In the genomic region with DNA sequence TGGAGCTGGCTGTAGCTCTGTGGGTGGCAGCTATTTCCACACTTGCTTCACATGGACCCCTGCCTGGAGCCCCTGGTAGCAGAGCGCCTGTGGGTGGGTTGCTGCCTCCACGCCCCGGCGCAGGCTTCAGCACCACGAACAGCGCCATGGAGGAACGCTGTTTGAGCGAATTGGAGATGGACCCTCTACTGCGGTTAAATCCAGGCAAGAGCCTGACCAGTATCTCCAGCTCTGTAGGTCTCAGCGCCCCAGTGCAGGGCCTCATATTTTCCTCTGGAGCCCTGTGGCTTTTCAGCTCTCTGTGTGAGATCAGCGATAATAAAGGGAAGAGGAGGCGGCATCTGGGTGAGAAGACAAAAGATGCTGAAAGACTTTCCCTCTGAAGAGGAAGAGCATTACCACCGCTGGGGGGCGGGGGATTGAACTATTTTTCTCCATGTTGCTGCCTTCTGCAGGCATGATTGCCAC, we compare ENCODE assay signal across 11 cellular contexts. TPM values are rescaled to one million over a fixed set of nuclear protein-coding genes. Genes with fewer than 3 reads are reported as not detected.
DNase-seq lines count a peak whose midpoint lies in the region; ATAC-seq and TF ChIP-seq lines count a peak whose summit lies in the region.
"Had no signal": no experiment of that assay in that cellular context is flagged by ENCODE, and none has a peak within 500 bp of the region (broad histone marks: within the 10 kb centered on the region; RNA-seq: fewer than 3 reads in every experiment).

No MANE protein-coding gene starts in this region.

- ATAC-seq in Right ventricle myocardium superior (ENCODE audit: poor library complexity) (peak; percentile 29), left ventricle myocardium superior (no peak)

- no peaks in the 10 kb centered on the region for H3K9me3 Mint-ChIP-seq in type B pancreatic cell

- H3K9me3 ChIP-seq in effector memory CD4-positive, alpha-beta T cell (ENCODE audit: control insufficient read depth, low read length) = no peaks in the 10 kb centered on the region
- H3K9me3 ChIP-seq: thyroid gland had no signal

- H3K36me3 ChIP-seq in effector memory CD4-positive, alpha-beta T cell (ENCODE audit: control insufficient read depth, insufficient read depth, low read length) = no peaks in the 10 kb centered on the region
- H3K36me3 ChIP-seq: thyroid gland had no signal

- TF ChIP-seq CTCF in foreskin fibroblast (IDR thresholded peaks at IDR 0.05; ENCODE audit: low read depth, low read length) (no peak), type B pancreatic cell (conservative IDR thresholded peaks at IDR 0.05) (peak; percentile 62)

- H3K27ac ChIP-seq in effector memory CD4-positive, alpha-beta T cell (ENCODE audit: insufficient read depth, low read length, poor library complexity, severe bottlenecking) = no peak overlapping the region
- H3K27ac ChIP-seq: thyroid gland had no signal

- no peaks in the 10 kb centered on the region for H3K4me1 ChIP-seq in effector memory CD4-positive, alpha-beta T cell (ENCODE audit: control insufficient read depth, insufficient read depth, low read length, poor library complexity, severe bottlenecking)
- H3K4me1 ChIP-seq: thyroid gland had no signal

- H3K36me3 Mint-ChIP-seq in type B pancreatic cell = no peaks in the 10 kb centered on the region

- H3K27ac Mint-ChIP-seq in type B pancreatic cell = no peak overlapping the region

- DNase-seq in Right ventricle myocardium superior (no peak), left ventricle myocardium superior (no peak), RPMI8226 (peak; percentile 30), foreskin fibroblast (peak; percentile 20 to 57), type B pancreatic cell (ENCODE audit: extremely low spot score, unreplicated experiment) (peak; percentile 83), DMS153 treated with DMSO at 0.1 percent for 48 hours (lab: John Stamatoyannopoulos, UW; ENCODE audit: unreplicated experiment) (no peak), D341Med (ENCODE audit: low spot score) (no peak)
- DNase-seq in effector memory CD4-positive, alpha-beta T cell = no peak
- DNase-seq: kidney glomerular epithelial cell, NCI-H82 had no signal

- H3K4me3 Mint-ChIP-seq in type B pancreatic cell = no peak overlapping the region

- peaks cover 10% of the 10 kb centered on the region for H3K27me3 ChIP-seq in effector memory CD4-positive, alpha-beta T cell (replicated peaks; ENCODE audit: control insufficient read depth, insufficient read depth, low read length, poor library complexity, severe bottlenecking)

- H3K4me1 Mint-ChIP-seq in type B pancreatic cell (ENCODE audit: unreplicated experiment) = no peaks in the 10 kb centered on the region

- H3K4me3 ChIP-seq in foreskin fibroblast (ENCODE audit: low read depth in 1 of 2, low read length in 2 of 2) = no peak overlapping the region
- no peak overlapping the region for H3K4me3 ChIP-seq in effector memory CD4-positive, alpha-beta T cell (ENCODE audit: insufficient read depth, low read depth, low read length, poor library complexity, severe bottlenecking)
- H3K4me3 ChIP-seq: thyroid gland had no signal

- intact Hi-C loops in Right ventricle myocardium superior (cut with DNase I) = no loop called here
- intact Hi-C loops in left ventricle myocardium superior (cut with micrococcal nuclease) = no loop called here

- peaks cover 81% of the 10 kb centered on the region for H3K27me3 Mint-ChIP-seq in type B pancreatic cell

RNA-seq across cellular contexts. Expression of gene ONECUT2, which starts 12.0 kb away (rescaled TPM):
- total RNA-seq in Right ventricle myocardium superior (0.03 TPM), left ventricle myocardium superior (0.02 TPM), type B pancreatic cell (ENCODE audit: low replicate concordance) (6.8 and 16.1 TPM in 2 replicates)

Comparison
In these comparisons a context has a peak if more than half of its experiments do, and no peak if none do; other contexts are left out.
1. DNase-seq: peak in RPMI8226 (single experiment), foreskin fibroblast (2 of 2) and type B pancreatic cell (single experiment); none in Right ventricle myocardium superior (single experiment), left ventricle myocardium superior (single experiment), DMS153 treated with DMSO at 0.1 percent for 48 hours (single experiment), D341Med (single experiment) and effector memory CD4-positive, alpha-beta T cell (0 of 3).